ENCODE assay signal across 1 cellular context in the genomic region with DNA sequence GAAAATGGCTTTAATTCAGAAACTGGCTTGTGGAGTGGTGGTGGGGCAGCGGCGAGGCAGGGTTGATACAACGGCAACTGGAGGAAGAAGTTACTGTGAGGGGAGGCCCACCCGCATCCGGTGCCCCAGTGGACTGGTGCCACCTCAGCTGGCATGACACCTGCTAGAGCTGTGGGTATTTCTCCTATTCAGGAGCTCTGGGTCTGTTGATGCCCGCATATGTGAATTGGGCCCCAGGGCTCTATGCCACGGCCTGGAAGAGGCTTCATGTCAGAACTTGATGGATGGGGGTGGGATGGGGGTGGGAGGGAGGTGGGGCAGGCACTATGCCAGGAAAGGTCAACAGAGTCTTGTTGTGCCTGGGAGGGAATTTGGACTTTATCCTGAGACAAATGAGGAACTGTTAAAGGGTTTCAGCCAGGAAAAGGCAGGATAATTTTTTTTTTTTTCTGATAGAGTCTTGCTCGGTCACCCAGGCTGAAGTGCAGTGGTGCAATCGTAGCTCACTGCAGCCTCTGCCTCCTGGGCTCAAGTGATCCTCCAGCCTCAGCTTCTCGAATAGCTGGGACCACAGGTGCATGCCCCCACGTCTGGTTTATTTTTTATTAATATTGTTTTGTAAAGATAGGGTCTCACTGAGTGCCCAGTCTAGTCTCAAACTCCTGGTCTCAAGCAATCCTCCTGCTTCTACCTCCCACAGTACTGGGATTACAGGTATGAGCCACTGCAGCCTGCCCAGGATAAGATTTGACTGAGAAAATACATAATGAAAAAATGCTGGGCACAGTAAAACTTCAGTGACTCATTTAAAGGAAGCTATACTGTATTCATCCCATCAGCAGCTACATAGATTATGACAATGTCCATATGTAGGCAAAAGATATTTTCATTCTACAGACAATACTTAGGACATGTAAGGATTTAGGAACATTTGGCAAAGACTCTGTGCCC.
A peak's percentile ranks its signal among the peaks of the same experiment; 100 is the strongest.
TF ChIP-seq lines count a peak whose summit lies in the region.

No MANE protein-coding gene starts in this region.

TF ChIP-seq in HepG2, 621 proteins besides CTCF, POLR2A, EP300 and RAD21 (continued from another document and continues in another):
- TF ChIP-seq, protein P1, sequence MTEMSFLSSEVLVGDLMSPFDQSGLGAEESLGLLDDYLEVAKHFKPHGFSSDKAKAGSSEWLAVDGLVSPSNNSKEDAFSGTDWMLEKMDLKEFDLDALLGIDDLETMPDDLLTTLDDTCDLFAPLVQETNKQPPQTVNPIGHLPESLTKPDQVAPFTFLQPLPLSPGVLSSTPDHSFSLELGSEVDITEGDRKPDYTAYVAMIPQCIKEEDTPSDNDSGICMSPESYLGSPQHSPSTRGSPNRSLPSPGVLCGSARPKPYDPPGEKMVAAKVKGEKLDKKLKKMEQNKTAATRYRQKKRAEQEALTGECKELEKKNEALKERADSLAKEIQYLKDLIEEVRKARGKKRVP (CRISPR knock-in tag; IDR thresholded peaks at IDR 0.05) = peak in 1 of 2 experiments; percentile 68; a peak in 2 of 4 replicates
- TF ChIP-seq IRF2 (CRISPR knock-in tag; IDR thresholded peaks at IDR 0.05) (peak; percentile 51; the same call in 1 of the 2 replicates), ZBTB38 (CRISPR knock-in tag; IDR thresholded peaks at IDR 0.05) (no peak), HES4 (CRISPR knock-in tag; IDR thresholded peaks at IDR 0.05; ENCODE audit: borderline replicate concordance) (no peak), POLR2AphosphoS5 (IDR thresholded peaks at IDR 0.05; ENCODE audit: low read depth, low read length) (no peak), NFIB (CRISPR knock-in tag; IDR thresholded peaks at IDR 0.05; ENCODE audit: borderline replicate concordance) (no peak), ZNF772 (CRISPR knock-in tag; IDR thresholded peaks at IDR 0.05) (0 out of 2 replicates have a peak, but pooled peaks have one; percentile 32), ZFY (CRISPR knock-in tag; IDR thresholded peaks at IDR 0.05) (peak; percentile 41; the same call in 1 of the 2 replicates), EEA1 (CRISPR knock-in tag; IDR thresholded peaks at IDR 0.05; ENCODE audit: borderline replicate concordance) (no peak), ZC3H13 (CRISPR knock-in tag; IDR thresholded peaks at IDR 0.05) (no peak; the same call in 1 of the 2 replicates), ZNF569 (CRISPR knock-in tag; IDR thresholded peaks at IDR 0.05; ENCODE audit: borderline replicate concordance) (no peak), MTF2 (CRISPR knock-in tag; IDR thresholded peaks at IDR 0.05; ENCODE audit: borderline replicate concordance) (no peak), SNRNP70 (IDR thresholded peaks at IDR 0.05; ENCODE audit: low read depth, low read length) (no peak), KAT8 (CRISPR knock-in tag; IDR thresholded peaks at IDR 0.05) (0 out of 2 replicates have a peak, but pooled peaks have one; percentile 40), KLF11 (CRISPR knock-in tag; IDR thresholded peaks at IDR 0.05) (no peak), ZNF746 (CRISPR knock-in tag; IDR thresholded peaks at IDR 0.05) (peak; percentile 81), SIX1 (CRISPR knock-in tag; IDR thresholded peaks at IDR 0.05; ENCODE audit: borderline replicate concordance) (no peak), SP2 (CRISPR knock-in tag; IDR thresholded peaks at IDR 0.05) (no peak), SRSF4 (IDR thresholded peaks at IDR 0.05; ENCODE audit: low read depth, low read length, poor library complexity, severe bottlenecking) (no peak), ETV5 (CRISPR knock-in tag; IDR thresholded peaks at IDR 0.05; ENCODE audit: borderline replicate concordance) (peak; percentile 43; the same call in 1 of the 2 replicates), ZNF891 (CRISPR knock-in tag; IDR thresholded peaks at IDR 0.05) (no peak), CBX1 (IDR thresholded peaks at IDR 0.05; ENCODE audit: low read depth) (no peak)
- TF ChIP-seq, protein P2, sequence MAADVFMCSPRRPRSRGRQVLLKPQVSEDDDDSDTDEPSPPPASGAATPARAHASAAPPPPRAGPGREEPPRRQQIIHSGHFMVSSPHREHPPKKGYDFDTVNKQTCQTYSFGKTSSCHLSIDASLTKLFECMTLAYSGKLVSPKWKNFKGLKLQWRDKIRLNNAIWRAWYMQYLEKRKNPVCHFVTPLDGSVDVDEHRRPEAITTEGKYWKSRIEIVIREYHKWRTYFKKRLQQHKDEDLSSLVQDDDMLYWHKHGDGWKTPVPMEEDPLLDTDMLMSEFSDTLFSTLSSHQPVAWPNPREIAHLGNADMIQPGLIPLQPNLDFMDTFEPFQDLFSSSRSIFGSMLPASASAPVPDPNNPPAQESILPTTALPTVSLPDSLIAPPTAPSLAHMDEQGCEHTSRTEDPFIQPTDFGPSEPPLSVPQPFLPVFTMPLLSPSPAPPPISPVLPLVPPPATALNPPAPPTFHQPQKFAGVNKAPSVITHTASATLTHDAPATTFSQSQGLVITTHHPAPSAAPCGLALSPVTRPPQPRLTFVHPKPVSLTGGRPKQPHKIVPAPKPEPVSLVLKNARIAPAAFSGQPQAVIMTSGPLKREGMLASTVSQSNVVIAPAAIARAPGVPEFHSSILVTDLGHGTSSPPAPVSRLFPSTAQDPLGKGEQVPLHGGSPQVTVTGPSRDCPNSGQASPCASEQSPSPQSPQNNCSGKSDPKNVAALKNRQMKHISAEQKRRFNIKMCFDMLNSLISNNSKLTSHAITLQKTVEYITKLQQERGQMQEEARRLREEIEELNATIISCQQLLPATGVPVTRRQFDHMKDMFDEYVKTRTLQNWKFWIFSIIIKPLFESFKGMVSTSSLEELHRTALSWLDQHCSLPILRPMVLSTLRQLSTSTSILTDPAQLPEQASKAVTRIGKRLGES (CRISPR knock-in tag; IDR thresholded peaks at IDR 0.05; ENCODE audit: borderline replicate concordance) = no peak
- TF ChIP-seq, protein P3, sequence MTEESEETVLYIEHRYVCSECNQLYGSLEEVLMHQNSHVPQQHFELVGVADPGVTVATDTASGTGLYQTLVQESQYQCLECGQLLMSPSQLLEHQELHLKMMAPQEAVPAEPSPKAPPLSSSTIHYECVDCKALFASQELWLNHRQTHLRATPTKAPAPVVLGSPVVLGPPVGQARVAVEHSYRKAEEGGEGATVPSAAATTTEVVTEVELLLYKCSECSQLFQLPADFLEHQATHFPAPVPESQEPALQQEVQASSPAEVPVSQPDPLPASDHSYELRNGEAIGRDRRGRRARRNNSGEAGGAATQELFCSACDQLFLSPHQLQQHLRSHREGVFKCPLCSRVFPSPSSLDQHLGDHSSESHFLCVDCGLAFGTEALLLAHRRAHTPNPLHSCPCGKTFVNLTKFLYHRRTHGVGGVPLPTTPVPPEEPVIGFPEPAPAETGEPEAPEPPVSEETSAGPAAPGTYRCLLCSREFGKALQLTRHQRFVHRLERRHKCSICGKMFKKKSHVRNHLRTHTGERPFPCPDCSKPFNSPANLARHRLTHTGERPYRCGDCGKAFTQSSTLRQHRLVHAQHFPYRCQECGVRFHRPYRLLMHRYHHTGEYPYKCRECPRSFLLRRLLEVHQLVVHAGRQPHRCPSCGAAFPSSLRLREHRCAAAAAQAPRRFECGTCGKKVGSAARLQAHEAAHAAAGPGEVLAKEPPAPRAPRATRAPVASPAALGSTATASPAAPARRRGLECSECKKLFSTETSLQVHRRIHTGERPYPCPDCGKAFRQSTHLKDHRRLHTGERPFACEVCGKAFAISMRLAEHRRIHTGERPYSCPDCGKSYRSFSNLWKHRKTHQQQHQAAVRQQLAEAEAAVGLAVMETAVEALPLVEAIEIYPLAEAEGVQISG (CRISPR knock-in tag; IDR thresholded peaks at IDR 0.05) = peak; percentile 28; the same call in 1 of the 2 replicates
- TF ChIP-seq, protein P4, sequence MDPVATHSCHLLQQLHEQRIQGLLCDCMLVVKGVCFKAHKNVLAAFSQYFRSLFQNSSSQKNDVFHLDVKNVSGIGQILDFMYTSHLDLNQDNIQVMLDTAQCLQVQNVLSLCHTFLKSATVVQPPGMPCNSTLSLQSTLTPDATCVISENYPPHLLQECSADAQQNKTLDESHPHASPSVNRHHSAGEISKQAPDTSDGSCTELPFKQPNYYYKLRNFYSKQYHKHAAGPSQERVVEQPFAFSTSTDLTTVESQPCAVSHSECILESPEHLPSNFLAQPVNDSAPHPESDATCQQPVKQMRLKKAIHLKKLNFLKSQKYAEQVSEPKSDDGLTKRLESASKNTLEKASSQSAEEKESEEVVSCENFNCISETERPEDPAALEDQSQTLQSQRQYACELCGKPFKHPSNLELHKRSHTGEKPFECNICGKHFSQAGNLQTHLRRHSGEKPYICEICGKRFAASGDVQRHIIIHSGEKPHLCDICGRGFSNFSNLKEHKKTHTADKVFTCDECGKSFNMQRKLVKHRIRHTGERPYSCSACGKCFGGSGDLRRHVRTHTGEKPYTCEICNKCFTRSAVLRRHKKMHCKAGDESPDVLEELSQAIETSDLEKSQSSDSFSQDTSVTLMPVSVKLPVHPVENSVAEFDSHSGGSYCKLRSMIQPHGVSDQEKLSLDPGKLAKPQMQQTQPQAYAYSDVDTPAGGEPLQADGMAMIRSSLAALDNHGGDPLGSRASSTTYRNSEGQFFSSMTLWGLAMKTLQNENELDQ (CRISPR knock-in tag; IDR thresholded peaks at IDR 0.05; ENCODE audit: borderline replicate concordance) = no peak
- TF ChIP-seq, protein P5, sequence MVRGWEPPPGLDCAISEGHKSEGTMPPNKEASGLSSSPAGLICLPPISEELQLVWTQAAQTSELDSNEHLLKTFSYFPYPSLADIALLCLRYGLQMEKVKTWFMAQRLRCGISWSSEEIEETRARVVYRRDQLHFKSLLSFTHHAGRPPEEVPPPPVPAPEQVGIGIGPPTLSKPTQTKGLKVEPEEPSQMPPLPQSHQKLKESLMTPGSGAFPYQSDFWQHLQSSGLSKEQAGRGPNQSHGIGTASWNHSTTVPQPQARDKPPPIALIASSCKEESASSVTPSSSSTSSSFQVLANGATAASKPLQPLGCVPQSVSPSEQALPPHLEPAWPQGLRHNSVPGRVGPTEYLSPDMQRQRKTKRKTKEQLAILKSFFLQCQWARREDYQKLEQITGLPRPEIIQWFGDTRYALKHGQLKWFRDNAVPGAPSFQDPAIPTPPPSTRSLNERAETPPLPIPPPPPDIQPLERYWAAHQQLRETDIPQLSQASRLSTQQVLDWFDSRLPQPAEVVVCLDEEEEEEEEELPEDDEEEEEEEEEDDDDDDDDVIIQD (CRISPR knock-in tag; IDR thresholded peaks at IDR 0.05; ENCODE audit: low read depth) = no peak
- TF ChIP-seq, protein P6, sequence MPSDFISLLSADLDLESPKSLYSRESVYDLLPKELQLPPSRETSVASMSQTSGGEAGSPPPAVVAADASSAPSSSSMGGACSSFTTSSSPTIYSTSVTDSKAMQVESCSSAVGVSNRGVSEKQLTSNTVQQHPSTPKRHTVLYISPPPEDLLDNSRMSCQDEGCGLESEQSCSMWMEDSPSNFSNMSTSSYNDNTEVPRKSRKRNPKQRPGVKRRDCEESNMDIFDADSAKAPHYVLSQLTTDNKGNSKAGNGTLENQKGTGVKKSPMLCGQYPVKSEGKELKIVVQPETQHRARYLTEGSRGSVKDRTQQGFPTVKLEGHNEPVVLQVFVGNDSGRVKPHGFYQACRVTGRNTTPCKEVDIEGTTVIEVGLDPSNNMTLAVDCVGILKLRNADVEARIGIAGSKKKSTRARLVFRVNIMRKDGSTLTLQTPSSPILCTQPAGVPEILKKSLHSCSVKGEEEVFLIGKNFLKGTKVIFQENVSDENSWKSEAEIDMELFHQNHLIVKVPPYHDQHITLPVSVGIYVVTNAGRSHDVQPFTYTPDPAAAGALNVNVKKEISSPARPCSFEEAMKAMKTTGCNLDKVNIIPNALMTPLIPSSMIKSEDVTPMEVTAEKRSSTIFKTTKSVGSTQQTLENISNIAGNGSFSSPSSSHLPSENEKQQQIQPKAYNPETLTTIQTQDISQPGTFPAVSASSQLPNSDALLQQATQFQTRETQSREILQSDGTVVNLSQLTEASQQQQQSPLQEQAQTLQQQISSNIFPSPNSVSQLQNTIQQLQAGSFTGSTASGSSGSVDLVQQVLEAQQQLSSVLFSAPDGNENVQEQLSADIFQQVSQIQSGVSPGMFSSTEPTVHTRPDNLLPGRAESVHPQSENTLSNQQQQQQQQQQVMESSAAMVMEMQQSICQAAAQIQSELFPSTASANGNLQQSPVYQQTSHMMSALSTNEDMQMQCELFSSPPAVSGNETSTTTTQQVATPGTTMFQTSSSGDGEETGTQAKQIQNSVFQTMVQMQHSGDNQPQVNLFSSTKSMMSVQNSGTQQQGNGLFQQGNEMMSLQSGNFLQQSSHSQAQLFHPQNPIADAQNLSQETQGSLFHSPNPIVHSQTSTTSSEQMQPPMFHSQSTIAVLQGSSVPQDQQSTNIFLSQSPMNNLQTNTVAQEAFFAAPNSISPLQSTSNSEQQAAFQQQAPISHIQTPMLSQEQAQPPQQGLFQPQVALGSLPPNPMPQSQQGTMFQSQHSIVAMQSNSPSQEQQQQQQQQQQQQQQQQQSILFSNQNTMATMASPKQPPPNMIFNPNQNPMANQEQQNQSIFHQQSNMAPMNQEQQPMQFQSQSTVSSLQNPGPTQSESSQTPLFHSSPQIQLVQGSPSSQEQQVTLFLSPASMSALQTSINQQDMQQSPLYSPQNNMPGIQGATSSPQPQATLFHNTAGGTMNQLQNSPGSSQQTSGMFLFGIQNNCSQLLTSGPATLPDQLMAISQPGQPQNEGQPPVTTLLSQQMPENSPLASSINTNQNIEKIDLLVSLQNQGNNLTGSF (CRISPR knock-in tag; IDR thresholded peaks at IDR 0.05) = no peak
- TF ChIP-seq, protein P7, sequence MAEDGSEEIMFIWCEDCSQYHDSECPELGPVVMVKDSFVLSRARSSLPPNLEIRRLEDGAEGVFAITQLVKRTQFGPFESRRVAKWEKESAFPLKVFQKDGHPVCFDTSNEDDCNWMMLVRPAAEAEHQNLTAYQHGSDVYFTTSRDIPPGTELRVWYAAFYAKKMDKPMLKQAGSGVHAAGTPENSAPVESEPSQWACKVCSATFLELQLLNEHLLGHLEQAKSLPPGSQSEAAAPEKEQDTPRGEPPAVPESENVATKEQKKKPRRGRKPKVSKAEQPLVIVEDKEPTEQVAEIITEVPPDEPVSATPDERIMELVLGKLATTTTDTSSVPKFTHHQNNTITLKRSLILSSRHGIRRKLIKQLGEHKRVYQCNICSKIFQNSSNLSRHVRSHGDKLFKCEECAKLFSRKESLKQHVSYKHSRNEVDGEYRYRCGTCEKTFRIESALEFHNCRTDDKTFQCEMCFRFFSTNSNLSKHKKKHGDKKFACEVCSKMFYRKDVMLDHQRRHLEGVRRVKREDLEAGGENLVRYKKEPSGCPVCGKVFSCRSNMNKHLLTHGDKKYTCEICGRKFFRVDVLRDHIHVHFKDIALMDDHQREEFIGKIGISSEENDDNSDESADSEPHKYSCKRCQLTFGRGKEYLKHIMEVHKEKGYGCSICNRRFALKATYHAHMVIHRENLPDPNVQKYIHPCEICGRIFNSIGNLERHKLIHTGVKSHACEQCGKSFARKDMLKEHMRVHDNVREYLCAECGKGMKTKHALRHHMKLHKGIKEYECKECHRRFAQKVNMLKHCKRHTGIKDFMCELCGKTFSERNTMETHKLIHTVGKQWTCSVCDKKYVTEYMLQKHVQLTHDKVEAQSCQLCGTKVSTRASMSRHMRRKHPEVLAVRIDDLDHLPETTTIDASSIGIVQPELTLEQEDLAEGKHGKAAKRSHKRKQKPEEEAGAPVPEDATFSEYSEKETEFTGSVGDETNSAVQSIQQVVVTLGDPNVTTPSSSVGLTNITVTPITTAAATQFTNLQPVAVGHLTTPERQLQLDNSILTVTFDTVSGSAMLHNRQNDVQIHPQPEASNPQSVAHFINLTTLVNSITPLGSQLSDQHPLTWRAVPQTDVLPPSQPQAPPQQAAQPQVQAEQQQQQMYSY (CRISPR knock-in tag; IDR thresholded peaks at IDR 0.05) = no peak
- TF ChIP-seq, protein P8, sequence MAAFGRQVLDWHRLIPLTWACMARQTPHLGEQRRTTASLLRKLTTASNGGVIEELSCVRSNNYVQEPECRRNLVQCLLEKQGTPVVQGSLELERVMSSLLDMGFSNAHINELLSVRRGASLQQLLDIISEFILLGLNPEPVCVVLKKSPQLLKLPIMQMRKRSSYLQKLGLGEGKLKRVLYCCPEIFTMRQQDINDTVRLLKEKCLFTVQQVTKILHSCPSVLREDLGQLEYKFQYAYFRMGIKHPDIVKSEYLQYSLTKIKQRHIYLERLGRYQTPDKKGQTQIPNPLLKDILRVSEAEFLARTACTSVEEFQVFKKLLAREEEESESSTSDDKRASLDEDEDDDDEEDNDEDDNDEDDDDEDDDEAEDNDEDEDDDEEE (CRISPR knock-in tag; IDR thresholded peaks at IDR 0.05) = no peak
